Comparison of ENCODE assay signal across 14 cellular contexts in the genomic region with DNA sequence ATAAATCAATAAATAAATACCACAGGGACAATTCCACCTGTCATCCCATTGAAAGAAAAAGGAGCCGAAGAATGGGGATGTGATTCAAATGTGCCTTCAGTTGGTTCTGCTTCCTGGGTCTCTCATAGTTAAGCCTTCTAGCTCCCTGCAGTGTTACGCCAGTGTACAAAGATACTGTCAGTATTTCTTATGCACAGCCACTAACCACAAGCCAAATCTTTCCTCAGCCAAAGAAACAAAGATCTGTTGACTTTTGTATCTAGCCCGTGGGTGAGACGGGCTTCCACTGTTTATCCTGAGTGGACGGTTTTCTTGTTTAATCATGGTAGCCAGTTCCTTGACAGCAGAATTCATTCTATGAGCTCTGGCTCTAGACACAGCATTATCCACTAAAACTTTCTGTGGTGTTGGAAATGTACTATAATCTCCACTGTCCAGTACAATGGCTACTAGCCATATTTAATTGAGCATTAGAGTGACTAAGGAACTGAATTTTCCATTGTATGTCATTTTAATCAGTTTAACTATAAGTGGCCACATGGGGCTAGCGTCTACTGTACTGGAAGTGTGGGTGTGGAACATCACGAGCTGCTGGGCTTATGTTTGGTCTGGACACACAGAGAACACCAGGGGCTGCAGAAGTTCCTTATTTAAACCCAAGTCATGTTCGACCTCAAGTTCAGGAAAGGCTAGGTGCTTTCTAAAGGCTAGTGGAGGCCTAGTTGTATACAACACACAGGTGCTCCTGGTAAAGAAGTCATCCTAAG.
"Had no signal": no experiment of that assay in that cellular context is flagged by ENCODE, and none has a peak within 500 bp of the region (broad histone marks: within the 10 kb centered on the region; RNA-seq: fewer than 3 reads in every experiment).

No MANE protein-coding gene starts in this region.

- ATAC-seq: activated CD4-positive, alpha-beta T cell treated with anti-CD3 and anti-CD28 coated beads for 36 hours; activated CD8-positive, alpha-beta T cell treated with anti-CD3 and anti-CD28 coated beads for 36 hours; activated T-cell treated with anti-CD3 and anti-CD28 coated beads, Interleukin-2, amount 50 U/mL, for 72 hours had no signal

- H3K27me3 ChIP-seq: esophagus muscularis mucosa, ovary, uterus had no signal

- H3K9me3 ChIP-seq: esophagus muscularis mucosa, ovary, uterus had no signal

- H3K27ac ChIP-seq: esophagus muscularis mucosa, ovary, uterus, WERI-Rb-1 had no signal

- H3K4me1 ChIP-seq: esophagus muscularis mucosa, uterus had no signal

- H3K36me3 ChIP-seq: esophagus muscularis mucosa, ovary, uterus, WERI-Rb-1 had no signal

- DNase-seq: activated CD4-positive, alpha-beta T cell treated with anti-CD3 and anti-CD28 coated beads for 36 hours; activated CD8-positive, alpha-beta memory T cell treated with anti-CD3 and anti-CD28 coated beads, Interleukin-2, amount 50 U/mL, for 4 hours; activated CD8-positive, alpha-beta T cell treated with anti-CD3 and anti-CD28 coated beads for 36 hours; activated gamma-delta T cell treated with Interleukin-2 at 50 U/mL for 16 hours; activated naive CD8-positive, alpha-beta T cell treated with anti-CD3 and anti-CD28 coated beads for 36 hours; activated T-cell treated with anti-CD3 and anti-CD28 coated beads, Interleukin-2, amount 50 U/mL, for 72 hours; glutamatergic neuron; immature natural killer cell; left colon; ovary; T1000; uterus; WERI-Rb-1 had no signal

- H3K4me3 ChIP-seq: esophagus muscularis mucosa, ovary, uterus had no signal
